Comparison of ENCODE assay signal across 9 cellular contexts in genomic region chr11:62921573-62922188, GRCh38. TPM values are rescaled to one million over a fixed set of nuclear protein-coding genes. Genes with fewer than 3 reads are reported as not detected.
DNase-seq lines count a peak whose midpoint lies in the region; ATAC-seq and TF ChIP-seq lines count a peak whose summit lies in the region.
"Had no signal": no experiment of that assay in that cellular context is flagged by ENCODE, and none has a peak within 500 bp of the region (broad histone marks: within the 10 kb centered on the region; RNA-seq: fewer than 3 reads in every experiment).

No MANE protein-coding gene starts in this region.

- H3K14ac ChIP-seq in mesenchymal stem cell (ENCODE audit: low read length in 2 of 2) = no peak overlapping the region

- H3K36me3 ChIP-seq in GM23338 (ENCODE audit: insufficient read depth) = no peaks in the 10 kb centered on the region
- H3K36me3 ChIP-seq in left lung = no peaks in the 10 kb centered on the region
- H3K36me3 ChIP-seq in mesenchymal stem cell (ENCODE audit: control insufficient read depth in 1 of 2, insufficient read depth in 2 of 2, low read depth in 1 of 2, low read length in 2 of 2) = no peaks in the 10 kb centered on the region

- H2AK5ac ChIP-seq in mesenchymal stem cell (ENCODE audit: low read length, severe bottlenecking) = no peak overlapping the region

- H3K4me1 ChIP-seq in GM23338 (ENCODE audit: insufficient read depth) = peaks cover 19% of the 10 kb centered on the region; the same call in 1 of the 2 replicates
- H3K4me1 ChIP-seq in left lung = peaks cover 7 to 21% of the 10 kb centered on the region in 2 donors
- H3K4me1 ChIP-seq in mesenchymal stem cell (ENCODE audit: control insufficient read depth, insufficient read depth, low read depth, low read length) = peaks cover 26% of the 10 kb centered on the region

- H3K27ac Mint-ChIP-seq in GM23338 = no peak overlapping the region

- H3K9ac ChIP-seq in mesenchymal stem cell (ENCODE audit: low read length) = no peak overlapping the region

- TF ChIP-seq CTCF in 22Rv1 (IDR thresholded peaks at IDR 0.05) = no peak
- TF ChIP-seq CTCF in GM23338 (conservative IDR thresholded peaks at IDR 0.05; ENCODE audit: low read depth in 2 of 2) = no peak
- no peak for TF ChIP-seq CTCF in VCaP (conservative IDR thresholded peaks at IDR 0.05)
- no peak for TF ChIP-seq CTCF in left lung (IDR thresholded peaks at IDR 0.05)

- H3K9me2 ChIP-seq in GM23338 (ENCODE audit: insufficient read depth) = no peaks in the 10 kb centered on the region

- H3K9me3 Mint-ChIP-seq in GM23338 = no peaks in the 10 kb centered on the region; the same call in 2 of the 3 replicates
- H3K9me3 Mint-ChIP-seq: activated T-cell treated with anti-CD3 and anti-CD28 coated beads, Interleukin-2, amount 50 U/mL, for 4 hours had no signal

- H2BK15ac ChIP-seq in mesenchymal stem cell (ENCODE audit: low read depth, poor library complexity, severe bottlenecking) = no peak overlapping the region

- no peak overlapping the region for H4K8ac ChIP-seq in mesenchymal stem cell (ENCODE audit: low read length)

- H3K4ac ChIP-seq in mesenchymal stem cell (ENCODE audit: low read depth in 1 of 2, low read length in 2 of 2) = no peak overlapping the region

- no peak for DNase-seq in GM23338 (ENCODE audit: low spot score)
- DNase-seq in left lung = peak in 1 of 2 donors; percentile 63
- DNase-seq in AML-193 (lab: John Stamatoyannopoulos, UW) = no peak
- no peak for DNase-seq in activated CD8-positive, alpha-beta memory T cell treated with anti-CD3 and anti-CD28 coated beads, Interleukin-2, amount 50 U/mL, for 4 hours
- no peak for DNase-seq in stimulated activated CD4-positive, alpha-beta T cell treated with anti-CD3 and anti-CD28 coated beads, Interleukin-2, amount 100 ng/mL, for 48 hours
- no peak for DNase-seq in mesenchymal stem cell
- DNase-seq: activated T-cell treated with anti-CD3 and anti-CD28 coated beads, Interleukin-2, amount 50 U/mL, for 4 hours had no signal

- no peak overlapping the region for H3K18ac ChIP-seq in mesenchymal stem cell (ENCODE audit: low read depth in 1 of 2, low read length in 2 of 2)

- no peaks in the 10 kb centered on the region for H3K9me3 ChIP-seq in left lung
- H3K9me3 ChIP-seq in mesenchymal stem cell (ENCODE audit: control insufficient read depth, low read length) = no peaks in the 10 kb centered on the region

- H3K4me3 Mint-ChIP-seq in GM23338 = no peak overlapping the region

- peaks cover 23% of the 10 kb centered on the region for H3F3A ChIP-seq in GM23338 (replicated peaks; ENCODE audit: low read depth)

- no peak overlapping the region for H4K91ac ChIP-seq in mesenchymal stem cell (ENCODE audit: low read length)

- ATAC-seq in GM23338 (no peak), left lung (peak; percentile 26)

- H2AFZ ChIP-seq in GM23338 (peak overlapping the region; percentile 63; the same call in 1 of the 2 replicates), mesenchymal stem cell (ENCODE audit: low read depth, low read length) (no peak overlapping the region)

- intact Hi-C loops in left lung (cut with DNase I) = no loop called here

- H2BK5ac ChIP-seq in mesenchymal stem cell (ENCODE audit: low read depth, low read length, poor library complexity, severe bottlenecking) = no peak overlapping the region

- peaks cover 65% of the 10 kb centered on the region for H3K27me3 ChIP-seq in GM23338 (ENCODE audit: insufficient read depth)
- H3K27me3 ChIP-seq in left lung = peaks cover 42 to 77% of the 10 kb centered on the region in 2 donors
- peaks cover 79 to 89% of the 10 kb centered on the region in 2 experiments for H3K27me3 ChIP-seq in mesenchymal stem cell (ENCODE audit: control insufficient read depth in 1 of 2, insufficient read depth in 1 of 2, low read length in 2 of 2)

- no peak overlapping the region for H3K23ac ChIP-seq in mesenchymal stem cell (ENCODE audit: low read length in 2 of 2)

- H3K4me2 ChIP-seq in GM23338 (no peak overlapping the region), mesenchymal stem cell (ENCODE audit: low read length, poor library complexity, severe bottlenecking) (no peak overlapping the region)

- H2BK120ac ChIP-seq in mesenchymal stem cell (ENCODE audit: low read depth, low read length) = no peak overlapping the region

- no peaks in the 10 kb centered on the region for H3K79me1 ChIP-seq in mesenchymal stem cell (replicated peaks; ENCODE audit: low read length, poor library complexity, severe bottlenecking)

- H2BK12ac ChIP-seq in mesenchymal stem cell (ENCODE audit: low read length in 2 of 2) = no peak overlapping the region

- H3K4me3 ChIP-seq in GM23338 (no peak overlapping the region), left lung (peak overlapping the region in 1 of 2 donors; percentile 24), mesenchymal stem cell (ENCODE audit: insufficient read depth in 1 of 2, low read depth in 1 of 2, low read length in 2 of 2) (no peak overlapping the region)

- peaks cover 38% of the 10 kb centered on the region for H3K4me1 Mint-ChIP-seq in GM23338

- 75% methylated on average over 18 of the region's 19 CpGs for WGBS in mesenchymal stem cell

- H3K27me3 Mint-ChIP-seq in GM23338 (ENCODE audit: insufficient read depth, low read depth, poor library complexity) = peaks cover 57% of the 10 kb centered on the region

- no peaks in the 10 kb centered on the region for H4K20me1 ChIP-seq in GM23338 (replicated peaks; ENCODE audit: insufficient read depth)

- no peaks in the 10 kb centered on the region; the same call in 2 of the 3 replicates for H3K36me3 Mint-ChIP-seq in GM23338 (ENCODE audit: low read depth)

- peak overlapping the region; percentile 82 for H3K27ac ChIP-seq in 22Rv1
- H3K27ac ChIP-seq in GM23338 (ENCODE audit: low read depth) = no peak overlapping the region
- H3K27ac ChIP-seq in VCaP = peak overlapping the region; percentile 80
- peak overlapping the region in 1 of 2 donors; percentile 60 for H3K27ac ChIP-seq in left lung
- no peak overlapping the region for H3K27ac ChIP-seq in mesenchymal stem cell (ENCODE audit: low read length, poor library complexity, severe bottlenecking)

- H3K79me2 ChIP-seq in GM23338 (replicated peaks; ENCODE audit: insufficient read depth) = no peaks in the 10 kb centered on the region

TF ChIP-seq in GM23338, 12 proteins besides CTCF, POLR2A, EP300 and RAD21:
- TF ChIP-seq ZNF331 (CRISPR knock-in tag; IDR thresholded peaks at IDR 0.05; ENCODE audit: low read depth) (no peak), EZH2 (IDR thresholded peaks at IDR 0.05; ENCODE audit: low read depth, unreplicated experiment) (no peak), NANOG (IDR thresholded peaks at IDR 0.05; ENCODE audit: borderline replicate concordance) (no peak), CREB1 (CRISPR knock-in tag; IDR thresholded peaks at IDR 0.05; ENCODE audit: low read depth) (no peak), EZH2phosphoT487 (IDR thresholded peaks at IDR 0.05; ENCODE audit: unreplicated experiment) (no peak), ZNF114 (CRISPR knock-in tag; IDR thresholded peaks at IDR 0.05) (no peak), STAT1 (IDR thresholded peaks at IDR 0.05; ENCODE audit: unreplicated experiment) (no peak)

RNA-seq across cellular contexts. Expression of gene CHRM1, which starts 0.5 kb away (rescaled TPM):
- total RNA-seq in GM23338 (2014; rRNA removed; shearing (Covaris generic)) = 0.14 TPM in 1 of 2 replicates, not detected in the other
- polyA plus RNA-seq in GM23338 (2016; fragmentation: Nextera tagmentation; extraction: Ambion mirVana) = 0.30 and 0.44 TPM in 2 replicates
- total RNA-seq in left lung = 1 to 10 TPM; 1.2 to 2.3 TPM
- polyA plus RNA-seq in mesenchymal stem cell (2013, experiment 1 of 2) = 0.01 TPM
- polyA plus RNA-seq in mesenchymal stem cell (2013, experiment 2 of 2) = not detected
- total RNA-seq: activated T-cell treated with anti-CD3 and anti-CD28 coated beads, Interleukin-2, amount 50 U/mL, for 4 hours had no signal

RNA-seq across cellular contexts. Expression of gene SLC3A2, which starts 41.0 kb away (rescaled TPM):
- 375 and 425 TPM in 2 replicates for total RNA-seq in GM23338 (2014; rRNA removed; shearing (Covaris generic))
- polyA plus RNA-seq in GM23338 (2016; fragmentation: Nextera tagmentation; extraction: Ambion mirVana) = 240 and 241 TPM in 2 replicates
- 100 to 1,000 TPM; 131 to 228 TPM for total RNA-seq in left lung
- polyA plus RNA-seq in mesenchymal stem cell (2013, experiment 1 of 2) = 107 TPM
- 99.1 TPM for polyA plus RNA-seq in mesenchymal stem cell (2013, experiment 2 of 2)

Comparison
In these comparisons a context has a peak if more than half of its experiments do, and no peak if none do; other contexts are left out.
1. H3K27ac ChIP-seq: peak in 22Rv1 (single experiment) and VCaP (single experiment); none in GM23338 (single experiment) and mesenchymal stem cell (single experiment).